Comparison of ENCODE assay signal across 38 cellular contexts in genomic region chr15:82854554-82854953, GRCh38. TPM values are rescaled to one million over a fixed set of nuclear protein-coding genes. Genes with fewer than 3 reads are reported as not detected.
"Had no signal": no experiment of that assay in that cellular context is flagged by ENCODE, and none has a peak within 500 bp of the region (broad histone marks: within the 10 kb centered on the region; RNA-seq: fewer than 3 reads in every experiment).

No MANE protein-coding gene starts in this region.

- H3K9ac ChIP-seq: KMS-11 had no signal

- H3K4me3 Mint-ChIP-seq: activated B cell treated with CpG ODN at 0.5 μM for 24 hours; activated CD8-positive, alpha-beta T cell treated with anti-CD3 and anti-CD28 coated beads for 36 hours; activated naive CD4-positive, alpha-beta T cell treated with anti-CD3 and anti-CD28 coated beads for 36 hours; activated naive CD8-positive, alpha-beta T cell treated with anti-CD3 and anti-CD28 coated beads for 36 hours; activated T-cell treated with anti-CD3 and anti-CD28 coated beads, Interleukin-2, amount 50 U/mL, for 72 hours; activated T-helper 17 cell treated with anti-CD3 and anti-CD28 coated beads, Interleukin-2, amount 50 U/mL, for 72 hours had no signal

- H3K36me3 ChIP-seq: brain microvascular endothelial cell had no signal

- H3K27ac Mint-ChIP-seq: activated B cell treated with CpG ODN at 0.5 μM for 24 hours; activated CD8-positive, alpha-beta T cell treated with anti-CD3 and anti-CD28 coated beads for 36 hours; activated naive CD4-positive, alpha-beta T cell treated with anti-CD3 and anti-CD28 coated beads for 36 hours; activated naive CD8-positive, alpha-beta T cell treated with anti-CD3 and anti-CD28 coated beads for 36 hours; activated T-cell treated with anti-CD3 and anti-CD28 coated beads, Interleukin-2, amount 50 U/mL, for 72 hours; activated T-helper 17 cell treated with anti-CD3 and anti-CD28 coated beads, Interleukin-2, amount 50 U/mL, for 72 hours had no signal

- DNase-seq: activated B cell treated with CpG ODN at 0.5 μM for 24 hours; activated CD4-positive, alpha-beta T cell treated with anti-CD3 and anti-CD28 coated beads for 4 hours; activated CD4-positive, alpha-beta T cell treated with anti-CD3 and anti-CD28 coated beads, Interleukin-2, amount 50 U/mL, for 1 hour; activated CD4-positive, CD25-positive, alpha-beta regulatory T cell treated with anti-CD3 and anti-CD28 coated beads, Interleukin-2, amount 50 U/mL, for 72 hours; activated CD8-positive, alpha-beta T cell treated with anti-CD3 and anti-CD28 coated beads for 36 hours; activated gamma-delta T cell treated with Interleukin-2 at 50 U/mL for 16 hours; activated naive CD4-positive, alpha-beta T cell treated with anti-CD3 and anti-CD28 coated beads for 36 hours; activated naive CD8-positive, alpha-beta T cell treated with anti-CD3 and anti-CD28 coated beads for 36 hours; activated T-cell treated with anti-CD3 and anti-CD28 coated beads, Interleukin-2, amount 50 U/mL, for 1 hour; activated T-cell treated with anti-CD3 and anti-CD28 coated beads, Interleukin-2, amount 50 U/mL, for 72 hours; amniotic stem cell; aorta; brain microvascular endothelial cell; central memory CD4-positive, alpha-beta T cell; NCI-H1092 treated with DMSO at 0.1 percent for 48 hours; NCI-H1417; NCI-H146; NCI-H187; NCI-H2029 treated with DMSO at 0.1 percent for 48 hours; NCI-H2107; NCI-H226; NCI-H446 treated with DMSO at 0.1 percent for 48 hours; NCI-H524 treated with DMSO at 0.1 percent for 48 hours; NCI-H748 treated with DMSO at 0.1 percent for 48 hours; NK-92 treated with Interleukin-12 subunit alpha and Interleukin-12 subunit beta, amount 100 ng/mL, for 24 hours; PC-3; Right ventricle myocardium superior; SW 1271; T-helper 1 cell; T-helper 2 cell; T-helper 9 cell had no signal

- ATAC-seq: activated CD8-positive, alpha-beta T cell treated with anti-CD3 and anti-CD28 coated beads for 36 hours; activated T-cell treated with anti-CD3 and anti-CD28 coated beads, Interleukin-2, amount 50 U/mL, for 72 hours; activated T-helper 17 cell treated with anti-CD3 and anti-CD28 coated beads, Interleukin-2, amount 50 U/mL, for 72 hours; PC-3 had no signal

- FAIRE-seq: RCC 7860 had no signal

- H3K4me1 Mint-ChIP-seq: activated T-helper 17 cell treated with anti-CD3 and anti-CD28 coated beads, Interleukin-2, amount 50 U/mL, for 72 hours had no signal

- H3K27me3 ChIP-seq: brain microvascular endothelial cell had no signal

- H3K36me3 Mint-ChIP-seq: activated naive CD8-positive, alpha-beta T cell treated with anti-CD3 and anti-CD28 coated beads for 36 hours had no signal

- H3K27ac ChIP-seq: brain microvascular endothelial cell, KMS-11, RWPE1, VCaP had no signal

- H3K9me3 Mint-ChIP-seq: activated B cell treated with CpG ODN at 0.5 μM for 24 hours; activated CD8-positive, alpha-beta T cell treated with anti-CD3 and anti-CD28 coated beads for 36 hours; activated naive CD4-positive, alpha-beta T cell treated with anti-CD3 and anti-CD28 coated beads for 36 hours; activated naive CD8-positive, alpha-beta T cell treated with anti-CD3 and anti-CD28 coated beads for 36 hours; activated T-cell treated with anti-CD3 and anti-CD28 coated beads, Interleukin-2, amount 50 U/mL, for 72 hours; activated T-helper 17 cell treated with anti-CD3 and anti-CD28 coated beads, Interleukin-2, amount 50 U/mL, for 72 hours had no signal

- H3K4me2 ChIP-seq: KMS-11 had no signal

- H3K27me3 Mint-ChIP-seq: activated B cell treated with CpG ODN at 0.5 μM for 24 hours; activated CD8-positive, alpha-beta T cell treated with anti-CD3 and anti-CD28 coated beads for 36 hours; activated naive CD8-positive, alpha-beta T cell treated with anti-CD3 and anti-CD28 coated beads for 36 hours; activated T-helper 17 cell treated with anti-CD3 and anti-CD28 coated beads, Interleukin-2, amount 50 U/mL, for 72 hours had no signal

RNA-seq across cellular contexts. Expression of gene FSD2, which starts 48.7 kb away (rescaled TPM):
- total RNA-seq: activated B cell treated with CpG ODN at 0.5 μM for 24 hours; activated CD8-positive, alpha-beta memory T cell treated with anti-CD3 and anti-CD28 coated beads for 36 hours; activated CD8-positive, alpha-beta T cell treated with anti-CD3 and anti-CD28 coated beads for 36 hours; activated naive CD4-positive, alpha-beta T cell treated with anti-CD3 and anti-CD28 coated beads for 36 hours; activated naive CD8-positive, alpha-beta T cell treated with anti-CD3 and anti-CD28 coated beads for 36 hours; activated T-cell treated with anti-CD3 and anti-CD28 coated beads, Interleukin-2, amount 50 U/mL, for 72 hours; activated T-helper 17 cell treated with anti-CD3 and anti-CD28 coated beads, Interleukin-2, amount 50 U/mL, for 72 hours; aorta; LHCN-M2; PC-3 had no signal
